Comparison of ENCODE assay signal across 19 cellular contexts in the genomic region with DNA sequence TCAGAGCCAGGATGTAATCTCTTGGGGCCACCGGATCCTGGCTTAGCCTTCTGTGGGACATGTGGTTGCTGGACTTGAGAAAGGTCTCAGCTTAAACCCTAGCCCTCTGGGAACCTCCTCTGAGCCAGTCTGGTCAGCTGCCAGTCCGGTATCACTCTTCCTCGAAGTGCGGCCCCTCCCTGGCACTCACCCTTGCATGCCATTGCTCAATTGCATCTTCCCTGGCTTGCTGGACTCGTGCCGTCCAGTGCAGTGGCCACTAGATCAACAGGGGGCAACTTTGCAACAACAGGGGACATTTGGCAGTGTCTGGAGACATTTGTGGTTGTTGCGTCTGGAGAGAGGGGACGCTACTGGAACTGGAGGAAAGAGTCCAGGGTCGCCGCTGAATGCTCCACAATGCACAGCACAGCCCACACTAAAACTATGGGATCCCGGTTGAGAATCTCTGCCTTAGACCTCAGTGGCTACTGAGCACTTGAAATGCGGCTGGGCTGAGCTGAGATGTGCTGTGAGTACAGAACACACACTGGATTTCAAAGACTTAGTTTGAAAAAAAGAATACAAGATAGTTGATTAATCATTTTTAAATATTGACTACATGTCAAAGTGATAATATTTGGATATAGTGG.
DNase-seq lines count a peak whose midpoint lies in the region; ATAC-seq and TF ChIP-seq lines count a peak whose summit lies in the region.
"Had no signal": no experiment of that assay in that cellular context is flagged by ENCODE, and none has a peak within 500 bp of the region (broad histone marks: within the 10 kb centered on the region; RNA-seq: fewer than 3 reads in every experiment).

No MANE protein-coding gene starts in this region.

- H3K27ac Mint-ChIP-seq in osteocyte (ENCODE audit: unreplicated experiment), result peak overlapping the region; percentile 83
- H3K27ac Mint-ChIP-seq: activated CD8-positive, alpha-beta T cell treated with anti-CD3 and anti-CD28 coated beads for 36 hours; memory B cell had no signal

- H3K9me3 ChIP-seq in Panc1 (ENCODE audit: control insufficient read depth, insufficient read depth, low read depth, low read length), result no peaks in the 10 kb centered on the region
- H3K9me3 ChIP-seq: tibial nerve had no signal

- no peaks in the 10 kb centered on the region for H3K27me3 Mint-ChIP-seq in osteocyte (ENCODE audit: unreplicated experiment)

- CTCF ChIA-PET in Panc1 (lab: Charles Lee), result no interaction called here

- H3K27ac ChIP-seq in Panc1 (ENCODE audit: low read length), result peak overlapping the region; percentile 23; the same call in 1 of the 2 replicates
- H3K27ac ChIP-seq: tibial nerve had no signal

- peak overlapping the region; percentile 38 for H3K4me3 Mint-ChIP-seq in osteocyte (ENCODE audit: unreplicated experiment)
- H3K4me3 Mint-ChIP-seq: activated CD8-positive, alpha-beta T cell treated with anti-CD3 and anti-CD28 coated beads for 36 hours; central memory CD8-positive, alpha-beta T cell; memory B cell had no signal

- no peaks in the 10 kb centered on the region for H3K9me3 Mint-ChIP-seq in osteocyte (ENCODE audit: unreplicated experiment)
- H3K9me3 Mint-ChIP-seq: activated CD8-positive, alpha-beta T cell treated with anti-CD3 and anti-CD28 coated beads for 36 hours; central memory CD8-positive, alpha-beta T cell had no signal

- no peak for TF ChIP-seq CTCF in Panc1 (IDR thresholded peaks at IDR 0.05)
- TF ChIP-seq CTCF in osteocyte (IDR thresholded peaks at IDR 0.05), result no peak

- no peak overlapping the region for H3K4me3 ChIP-seq in Panc1 (ENCODE audit: low read depth in 2 of 2, low read length in 2 of 2)
- H3K4me3 ChIP-seq: tibial nerve had no signal

- H3K4me1 Mint-ChIP-seq in osteocyte (ENCODE audit: unreplicated experiment), result peaks cover 54% of the 10 kb centered on the region
- H3K4me1 Mint-ChIP-seq: central memory CD8-positive, alpha-beta T cell had no signal

- peaks cover 30% of the 10 kb centered on the region for H3K4me1 ChIP-seq in Panc1 (ENCODE audit: control insufficient read depth, insufficient read depth, low read length)
- H3K4me1 ChIP-seq: tibial nerve had no signal

- POLR2A ChIA-PET in Panc1 (lab: Charles Lee), result no interaction called here

- H3K36me3 Mint-ChIP-seq in osteocyte (ENCODE audit: unreplicated experiment), result no peaks in the 10 kb centered on the region
- H3K36me3 Mint-ChIP-seq: memory B cell had no signal

- intact Hi-C loops in Panc1 (cut with micrococcal nuclease; ENCODE audit: unreplicated experiment), result no loop called here

- no TSS peak for BruUV-seq in Panc1 (replicated peaks; lab: Mats Ljungman, UMichigan)

- in situ Hi-C loops in Panc1 (cut with HindIII; ENCODE audit: low pct_unique_long_range_greater_than_20kb, low sequenced_read_pairs), result no loop called here

- DNase-seq in AG20443 (ENCODE audit: low spot score) (peak; percentile 72), Panc1 (ENCODE audit: low read depth, low spot score) (no peak), fibroblast of gingiva (ENCODE audit: low read depth) (peak; percentile 98), osteocyte (ENCODE audit: extremely low spot score, unreplicated experiment) (peak; percentile 86), RPMI8226 (no peak)
- DNase-seq: activated CD8-positive, alpha-beta T cell treated with anti-CD3 and anti-CD28 coated beads for 36 hours; activated naive CD4-positive, alpha-beta T cell treated with anti-CD3 and anti-CD28 coated beads, Interleukin-2, amount 50 U/mL, for 16 hours; AML-193; DMS153; NCI-H146; NCI-H526 treated with DMSO at 0.1 percent for 48 hours; occipital lobe; T-helper 9 cell had no signal

- no peaks in the 10 kb centered on the region for H3K27me3 ChIP-seq in Panc1 (ENCODE audit: control insufficient read depth, insufficient read depth, low read length)
- H3K27me3 ChIP-seq: tibial nerve had no signal

- ATAC-seq in Panc1 (no peak), GM21360 (IDR thresholded peaks at IDR 0.05; ENCODE audit: unreplicated experiment) (no peak), HG03280 (IDR thresholded peaks at IDR 0.05; ENCODE audit: unreplicated experiment) (no peak), HG03095 (IDR thresholded peaks at IDR 0.05; ENCODE audit: unreplicated experiment) (no peak)
- ATAC-seq: activated CD8-positive, alpha-beta T cell treated with anti-CD3 and anti-CD28 coated beads for 36 hours had no signal

- H3K36me3 ChIP-seq in Panc1 (ENCODE audit: control insufficient read depth, insufficient read depth, low read length), result no peaks in the 10 kb centered on the region
- H3K36me3 ChIP-seq: tibial nerve had no signal

Comparison
In these comparisons a context has a peak if more than half of its experiments do, and no peak if none do; other contexts are left out.
1. DNase-seq: peak in AG20443 (single experiment), fibroblast of gingiva (single experiment) and osteocyte (single experiment); none in Panc1 (single experiment) and RPMI8226 (single experiment).